ENCODE assay signal across 7 cellular contexts in genomic region chr7:32890553-32891045, GRCh38. TPM values are rescaled to one million over a fixed set of nuclear protein-coding genes. Genes with fewer than 3 reads are reported as not detected.
A peak's percentile ranks its signal among the peaks of the same experiment; 100 is the strongest.
DNase-seq lines count a peak whose midpoint lies in the region; ATAC-seq and TF ChIP-seq lines count a peak whose summit lies in the region.

No MANE protein-coding gene starts in this region.

- peak; percentile 67 for DNase-seq in Daoy (ENCODE audit: low read depth)

- H3K4me2 ChIP-seq in OCI-LY3 (ENCODE audit: low read length): peak overlapping the region; percentile 99
- peak overlapping the region; percentile 79 for H3K4me2 ChIP-seq in skeletal muscle satellite cell (ENCODE audit: low read length)

- H3K36me3 ChIP-seq in OCI-LY3 (replicated peaks; ENCODE audit: low read depth, low read length) (no peaks in the 10 kb centered on the region), skeletal muscle satellite cell (ENCODE audit: insufficient read depth, low read length) (no peaks in the 10 kb centered on the region)

- ATAC-seq in GM19463 (IDR thresholded peaks at IDR 0.05; ENCODE audit: unreplicated experiment): peak; percentile 18
- peak; percentile 31 for ATAC-seq in HG03565 (IDR thresholded peaks at IDR 0.05; ENCODE audit: unreplicated experiment)

- H3K9me3 ChIP-seq in OCI-LY3 (ENCODE audit: insufficient read depth, low read length) (no peaks in the 10 kb centered on the region), skeletal muscle satellite cell (replicated peaks; ENCODE audit: low read length) (no peaks in the 10 kb centered on the region)

- H3K27ac ChIP-seq in OCI-LY3 (ENCODE audit: low read length) (peak overlapping the region; percentile 92), adipose tissue (ENCODE audit: low read depth, low read length) (peak overlapping the region; percentile 95)

- peaks cover 55% of the 10 kb centered on the region for H3K79me2 ChIP-seq in OCI-LY3 (ENCODE audit: low read length)

- peaks cover 34% of the 10 kb centered on the region for H4K20me1 ChIP-seq in OCI-LY3 (ENCODE audit: insufficient read depth, low read length)

- H3K4me3 ChIP-seq in OCI-LY3 (ENCODE audit: low read length): peak overlapping the region; percentile 99
- peak overlapping the region; percentile 81 for H3K4me3 ChIP-seq in iPS-11a (ENCODE audit: low read depth, low read length)
- peak overlapping the region; percentile 93 for H3K4me3 ChIP-seq in skeletal muscle satellite cell (ENCODE audit: low read length)

- H3K27me3 ChIP-seq in OCI-LY3 (ENCODE audit: low read depth, low read length) (no peaks in the 10 kb centered on the region), skeletal muscle satellite cell (ENCODE audit: control insufficient read depth, insufficient read depth, low read length) (no peaks in the 10 kb centered on the region)

- H2AFZ ChIP-seq in OCI-LY3 (ENCODE audit: low read depth, low read length): no peak overlapping the region

- no peak for TF ChIP-seq CTCF in OCI-LY3 (IDR thresholded peaks at IDR 0.05; ENCODE audit: low read depth, low read length)

- H3K4me1 ChIP-seq in OCI-LY3 (ENCODE audit: low read length) (peaks cover 16% of the 10 kb centered on the region), skeletal muscle satellite cell (ENCODE audit: control insufficient read depth, insufficient read depth, low read length) (peaks cover 30% of the 10 kb centered on the region)

- peak overlapping the region; percentile 87 for H3K9ac ChIP-seq in OCI-LY3 (ENCODE audit: low read length)
- H3K9ac ChIP-seq in skeletal muscle satellite cell (ENCODE audit: low read depth, low read length): peak overlapping the region; percentile 98

- WGBS in adipose tissue, 3 donors: 0 to 1% (median 0%) methylated on average over 17 of the region's 17 CpGs

RNA-seq across cellular contexts. Expression of gene KBTBD2, which starts 1.0 kb away (rescaled TPM):
- 47.8 and 57.9 TPM in 2 replicates for total RNA-seq in Daoy (2014; rRNA removed; shearing (Covaris generic))
- 10 to 100 TPM in 2 of 3 donors, 1 to 10 TPM in 1; 6.8 to 26.9 (median 24.4) TPM for polyA plus RNA-seq in adipose tissue
- 14.2 and 24.9 TPM in 2 replicates for total RNA-seq in skeletal muscle satellite cell (2012; rRNA removed)

Comparison
In these comparisons a context has a peak if more than half of its experiments do, and no peak if none do; other contexts are left out.
1. Peak in every context shown above with its lines: DNase-seq, ATAC-seq, H3K4me3 ChIP-seq and H3K27ac ChIP-seq.